In the genomic region with DNA sequence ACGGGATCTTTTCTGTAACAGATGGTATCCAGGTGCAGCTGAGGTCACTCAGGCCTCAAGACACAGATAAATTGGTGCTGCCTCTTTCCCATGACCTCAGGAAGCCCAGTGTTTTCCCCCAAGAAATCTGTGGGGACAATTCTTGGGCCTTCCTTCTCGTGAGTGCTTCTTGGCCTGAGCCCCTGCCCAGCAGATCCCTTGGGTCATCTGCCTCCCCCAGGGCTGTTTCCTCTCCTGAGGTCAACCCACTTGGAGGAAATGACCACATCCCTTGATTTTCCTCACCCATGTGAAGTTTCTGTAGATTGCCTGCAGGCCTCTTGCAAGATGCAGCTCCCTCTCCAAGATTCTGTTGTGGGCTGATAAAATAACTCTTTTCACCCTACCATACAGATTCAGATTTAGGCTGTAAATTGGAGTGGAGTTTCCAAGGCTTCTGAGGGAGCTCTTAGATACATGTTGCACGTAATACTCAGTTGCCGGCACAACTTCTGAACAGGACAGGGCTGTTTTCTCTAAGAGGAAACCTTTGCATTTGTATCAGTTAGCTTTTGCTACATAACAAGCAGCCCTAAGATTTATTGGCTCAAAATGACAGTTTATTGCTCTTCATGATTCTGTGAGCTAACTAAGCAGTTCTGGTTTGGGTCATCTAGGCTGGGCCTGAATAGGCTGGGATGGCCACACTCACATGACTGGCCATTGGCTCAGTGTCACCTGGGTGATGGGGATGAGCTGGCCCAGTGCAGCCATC, we compare ENCODE assay signal across 1 cellular context.
TF ChIP-seq lines count a peak whose summit lies in the region.

No MANE protein-coding gene starts in this region.

TF ChIP-seq in K562, 482 proteins besides CTCF, POLR2A, EP300 and RAD21 (continued from another document):
- no peak for TF ChIP-seq TAF1 (IDR thresholded peaks at IDR 0.05; ENCODE audit: control insufficient read depth, extremely low read depth, insufficient read depth, low read length, severe bottlenecking)
- TF ChIP-seq STAT6 (CRISPR knock-in tag; IDR thresholded peaks at IDR 0.05) = no peak
- TF ChIP-seq RBM25 (IDR thresholded peaks at IDR 0.05; ENCODE audit: low read depth, low read length, severe bottlenecking) = peak; percentile 71
- TF ChIP-seq ZBTB43 (CRISPR knock-in tag; IDR thresholded peaks at IDR 0.05) = no peak
- no peak for TF ChIP-seq E2F3 (CRISPR knock-in tag; IDR thresholded peaks at IDR 0.05)
- TF ChIP-seq BCOR (IDR thresholded peaks at IDR 0.05) = peak; percentile 58
- no peak for TF ChIP-seq CBX2 (IDR thresholded peaks at IDR 0.05; ENCODE audit: insufficient read depth, low read length, poor library complexity, severe bottlenecking)
- TF ChIP-seq ZNF311 (CRISPR knock-in tag; IDR thresholded peaks at IDR 0.05) = no peak
- TF ChIP-seq TAL1 (IDR thresholded peaks at IDR 0.05) = no peak
- TF ChIP-seq ADNP (tag; IDR thresholded peaks at IDR 0.05) = peak; percentile 43; the same call in 1 of the 2 replicates
- no peak for TF ChIP-seq ZNF232 (CRISPR knock-in tag; IDR thresholded peaks at IDR 0.05)
- no peak for TF ChIP-seq PBX2 (CRISPR knock-in tag; IDR thresholded peaks at IDR 0.05; ENCODE audit: low read depth)
- TF ChIP-seq PBX2 (tag; conservative IDR thresholded peaks at IDR 0.05; ENCODE audit: low read depth) = peak; percentile 65; the same call in 1 of the 2 replicates
- TF ChIP-seq RBBP5 (IDR thresholded peaks at IDR 0.05; ENCODE audit: borderline replicate concordance, insufficient read depth, low read length, poor library complexity, severe bottlenecking) = no peak
- TF ChIP-seq MEIS2 (IDR thresholded peaks at IDR 0.05; ENCODE audit: partially characterized antibody) = peak; percentile 62
- peak; percentile 96 for TF ChIP-seq ZNF12 (CRISPR knock-in tag; IDR thresholded peaks at IDR 0.05)
- TF ChIP-seq HSF4 (CRISPR knock-in tag; IDR thresholded peaks at IDR 0.05; ENCODE audit: borderline replicate concordance) = no peak
- TF ChIP-seq RBM39 (optimal IDR thresholded peaks at IDR 0.05; ENCODE audit: low read depth, low read length) = no peak
- no peak for TF ChIP-seq NR1H2 (CRISPR knock-in tag; IDR thresholded peaks at IDR 0.05)
- TF ChIP-seq NR2C2 (CRISPR knock-in tag; IDR thresholded peaks at IDR 0.05) = no peak
- TF ChIP-seq NR2C2 (tag; IDR thresholded peaks at IDR 0.05) = peak; percentile 42; the same call in 1 of the 2 replicates
- TF ChIP-seq, protein P1, sequence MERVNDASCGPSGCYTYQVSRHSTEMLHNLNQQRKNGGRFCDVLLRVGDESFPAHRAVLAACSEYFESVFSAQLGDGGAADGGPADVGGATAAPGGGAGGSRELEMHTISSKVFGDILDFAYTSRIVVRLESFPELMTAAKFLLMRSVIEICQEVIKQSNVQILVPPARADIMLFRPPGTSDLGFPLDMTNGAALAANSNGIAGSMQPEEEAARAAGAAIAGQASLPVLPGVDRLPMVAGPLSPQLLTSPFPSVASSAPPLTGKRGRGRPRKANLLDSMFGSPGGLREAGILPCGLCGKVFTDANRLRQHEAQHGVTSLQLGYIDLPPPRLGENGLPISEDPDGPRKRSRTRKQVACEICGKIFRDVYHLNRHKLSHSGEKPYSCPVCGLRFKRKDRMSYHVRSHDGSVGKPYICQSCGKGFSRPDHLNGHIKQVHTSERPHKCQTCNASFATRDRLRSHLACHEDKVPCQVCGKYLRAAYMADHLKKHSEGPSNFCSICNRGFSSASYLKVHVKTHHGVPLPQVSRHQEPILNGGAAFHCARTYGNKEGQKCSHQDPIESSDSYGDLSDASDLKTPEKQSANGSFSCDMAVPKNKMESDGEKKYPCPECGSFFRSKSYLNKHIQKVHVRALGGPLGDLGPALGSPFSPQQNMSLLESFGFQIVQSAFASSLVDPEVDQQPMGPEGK (CRISPR knock-in tag; IDR thresholded peaks at IDR 0.05; ENCODE audit: borderline replicate concordance) = no peak
- TF ChIP-seq CBX3 (IDR thresholded peaks at IDR 0.05; ENCODE audit: borderline replicate concordance in 1 of 2, low read length in 2 of 2) = peak in 1 of 2 experiments; percentile 18; a peak in 1 of 3 replicates
- TF ChIP-seq KDM4B (IDR thresholded peaks at IDR 0.05; ENCODE audit: borderline replicate concordance in 2 of 2, low read depth in 1 of 2) = no peak
